In genomic region chr19:49851456-49852259, GRCh38 we compare ENCODE assay signal across 8 cellular contexts. TPM values are rescaled to one million over a fixed set of nuclear protein-coding genes. Genes with fewer than 3 reads are reported as not detected.
DNase-seq lines count a peak whose midpoint lies in the region; ATAC-seq, FAIRE-seq and TF ChIP-seq lines count a peak whose summit lies in the region.

No MANE protein-coding gene starts in this region.

- POLR2A ChIA-PET in A549 (lab: Yijun Ruan, JAX), result interaction anchor here (0.7 to 1.6 kb wide), 4 partner anchors 11 to 210 kb away, joined by 3 to 10 read pairs (median 4); partner anchors contain the start of gene SCAF1

- H3K9me3 ChIP-seq in A549 (no peaks in the 10 kb centered on the region), OCI-LY1 (ENCODE audit: low read length) (0 out of 2 replicates have a peak, but pooled peaks cover 3% of the 10 kb centered on the region), body of pancreas (no peaks in the 10 kb centered on the region)

- peaks cover 25% of the 10 kb centered on the region for H3K79me2 ChIP-seq in OCI-LY1 (ENCODE audit: insufficient read depth, low read length)

- TF ChIP-seq EP300 in A549 (IDR thresholded peaks at IDR 0.05), result no peak

- TF ChIP-seq RAD21 in A549 (conservative IDR thresholded peaks at IDR 0.05 in 1 of 2, IDR thresholded peaks at IDR 0.05 in 1 of 2), result no peak

- DNase-seq in A549 (ENCODE audit: low read depth in 1 of 2, low spot score in 1 of 2) (no peak), body of pancreas (peak in 3 of 4 donors; percentile 47 to 59 (median 47)), mucosa of gallbladder (ENCODE audit: low spot score) (no peak), GM19240 (ENCODE audit: insufficient read length, low spot score) (no peak)
- peak; percentile 37 for DNase-seq in stimulated activated naive CD4-positive, alpha-beta T cell treated with Interleukin-2 at 50 U/mL for 16 hours (lab: John Stamatoyannopoulos, UW)

- ATAC-seq in A549 (no peak), GM19025 (IDR thresholded peaks at IDR 0.05; ENCODE audit: low read depth, unreplicated experiment) (peak; percentile 7), body of pancreas (peak; percentile 18)

- intact Hi-C loops in body of pancreas (cut with DNase I), result no loop called here

- H3K36me3 ChIP-seq in OCI-LY1 (ENCODE audit: insufficient read depth, low read length), result peaks cover 25% of the 10 kb centered on the region; the same call in 1 of the 2 replicates
- peaks cover 0 to 2% of the 10 kb centered on the region in 2 donors for H3K36me3 ChIP-seq in body of pancreas (replicated peaks in 1 of 2; ENCODE audit: insufficient read depth in 1 of 2, low read depth in 2 of 2)

- no peaks in the 10 kb centered on the region for H3K9me2 ChIP-seq in OCI-LY1 (ENCODE audit: low read depth, low read length)

- H3K27me3 ChIP-seq in OCI-LY1 (ENCODE audit: insufficient read depth, low read length), result no peaks in the 10 kb centered on the region
- H3K27me3 ChIP-seq in body of pancreas, result no peaks in the 10 kb centered on the region
- H3K27me3 ChIP-seq in layer of hippocampus (ENCODE audit: control insufficient read depth, insufficient read depth, low read length), result no peaks in the 10 kb centered on the region

- H2AFZ ChIP-seq in OCI-LY1 (ENCODE audit: low read length), result no peak overlapping the region

- H3K4me3 ChIP-seq in A549, result peak overlapping the region; percentile 89
- peak overlapping the region; percentile 81 for H3K4me3 ChIP-seq in OCI-LY1 (ENCODE audit: low read depth, low read length, poor library complexity, severe bottlenecking)
- peak overlapping the region; percentile 44 to 75 for H3K4me3 ChIP-seq in body of pancreas

- peak overlapping the region; percentile 92 for H3K4me2 ChIP-seq in A549
- H3K4me2 ChIP-seq in OCI-LY1 (ENCODE audit: low read length), result peak overlapping the region; percentile 98

- H3K9ac ChIP-seq in OCI-LY1 (ENCODE audit: low read length), result peak overlapping the region; percentile 76

- 23% methylated on average over 28 of the region's 78 CpGs for WGBS in A549 (ENCODE audit: missing lambda C conversion rate)
- WGBS in body of pancreas, 2 donors, result 1% methylated on average over 30 to 59 of the region's 78 CpGs

- H3K4me1 ChIP-seq in A549, result peaks cover 17% of the 10 kb centered on the region
- peaks cover 41% of the 10 kb centered on the region for H3K4me1 ChIP-seq in OCI-LY1 (ENCODE audit: insufficient read depth, low read length, severe bottlenecking)
- H3K4me1 ChIP-seq in body of pancreas, result peaks cover 36% of the 10 kb centered on the region

- no peak for FAIRE-seq in A549 (lab: Jason Lieb, UNC)

- CTCF ChIA-PET in A549 (lab: Yijun Ruan, JAX), result interaction anchor here (1.0 to 1.3 kb wide), 3 partner anchors 12 to 21 kb away, joined by 3 to 6 read pairs (median 4); no protein-coding TSS in a partner anchor

- TF ChIP-seq CTCF in A549 (IDR thresholded peaks at IDR 0.05), result no peak
- TF ChIP-seq CTCF in OCI-LY1 (IDR thresholded peaks at IDR 0.05; ENCODE audit: low read length), result no peak
- no peak for TF ChIP-seq CTCF in body of pancreas (IDR thresholded peaks at IDR 0.05)

- no peaks in the 10 kb centered on the region for H4K20me1 ChIP-seq in OCI-LY1 (ENCODE audit: insufficient read depth, low read length)

- H3K27ac ChIP-seq in A549 (peak overlapping the region; percentile 94 to 97), OCI-LY1 (ENCODE audit: low read depth, low read length, poor library complexity, severe bottlenecking) (peak overlapping the region; percentile 62), body of pancreas (peak overlapping the region; percentile 93 to 99 (median 99)), layer of hippocampus (ENCODE audit: low read depth, low read length) (peak overlapping the region; percentile 100)

- TF ChIP-seq POLR2A in A549 (IDR thresholded peaks at IDR 0.05; ENCODE audit: low read length), result no peak
- TF ChIP-seq POLR2A in body of pancreas (IDR thresholded peaks at IDR 0.05), result no peak

- no peaks in the 10 kb centered on the region for H3F3A ChIP-seq in OCI-LY1 (ENCODE audit: insufficient read depth, low read length)

TF ChIP-seq in A549, 52 proteins besides CTCF, POLR2A, EP300 and RAD21:
- TF ChIP-seq CHD2 (IDR thresholded peaks at IDR 0.05; ENCODE audit: low read length, partially characterized antibody) (no peak), EHMT2 (IDR thresholded peaks at IDR 0.05; ENCODE audit: low read depth) (no peak), PBX3 (IDR thresholded peaks at IDR 0.05) (peak; percentile 36; the same call in 1 of the 2 replicates)
- TF ChIP-seq, protein P1, sequence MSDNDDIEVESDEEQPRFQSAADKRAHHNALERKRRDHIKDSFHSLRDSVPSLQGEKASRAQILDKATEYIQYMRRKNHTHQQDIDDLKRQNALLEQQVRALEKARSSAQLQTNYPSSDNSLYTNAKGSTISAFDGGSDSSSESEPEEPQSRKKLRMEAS (IDR thresholded peaks at IDR 0.05), result peak; percentile 60

RNA-seq across cellular contexts. Expression of gene PTOV1, which starts 0.7 kb away (rescaled TPM):
- 27.7 and 41.2 TPM in 2 replicates for polyA plus RNA-seq in A549 (2011; rRNA removed)
- polyA plus RNA-seq in A549 (2012; cell fraction: cytosol; rRNA removed), result 111 and 150 TPM in 2 replicates
- polyA plus RNA-seq in A549 (2012; cell fraction: nucleus; rRNA removed), result 235 and 351 TPM in 2 replicates
- 119 to 153 TPM (median 147 TPM) in 3 replicates for polyA plus RNA-seq in A549 (2017; fragmentation: RNase III; extraction: RNeasy Plus Mini Kit Qiagen cat#74134 plus additional on column Dnase treatment)
- polyA minus RNA-seq in A549 (2011; rRNA and poly(A)+ RNA removed), result 60.2 and 109 TPM in 2 replicates
- total RNA-seq in body of pancreas, result 10 to 100 TPM; 69.0 to 70.2 TPM
- total RNA-seq in mucosa of gallbladder, result 249 TPM

RNA-seq across cellular contexts. Expression of gene PNKP, which starts 15.7 kb away (rescaled TPM):
- polyA plus RNA-seq in A549 (2011; rRNA removed) (22.5 and 23.3 TPM in 2 replicates), A549 (2017; fragmentation: RNase III; extraction: RNeasy Plus Mini Kit Qiagen cat#74134 plus additional on column Dnase treatment) (63.8 to 75.9 TPM (median 71.2 TPM) in 3 replicates)
- 40.5 and 44.1 TPM in 2 replicates for polyA plus RNA-seq in A549 (2012; cell fraction: cytosol; rRNA removed)
- 235 and 294 TPM in 2 replicates for polyA plus RNA-seq in A549 (2012; cell fraction: nucleus; rRNA removed)
- polyA minus RNA-seq in A549 (2011; rRNA and poly(A)+ RNA removed), result 35.0 and 36.5 TPM in 2 replicates
- total RNA-seq in body of pancreas (100 to 1,000 TPM in 1 of 2 donors, 10 to 100 TPM in 1; 59.7 to 122 TPM), mucosa of gallbladder (103 TPM)

RNA-seq across cellular contexts. Expression of gene AKT1S1, which starts 25.5 kb away (rescaled TPM):
- 39.2 and 41.5 TPM in 2 replicates for polyA plus RNA-seq in A549 (2011; rRNA removed)
- 70.4 and 91.8 TPM in 2 replicates for polyA plus RNA-seq in A549 (2012; cell fraction: cytosol; rRNA removed)
- 107 and 112 TPM in 2 replicates for polyA plus RNA-seq in A549 (2012; cell fraction: nucleus; rRNA removed)
- polyA plus RNA-seq in A549 (2017; fragmentation: RNase III; extraction: RNeasy Plus Mini Kit Qiagen cat#74134 plus additional on column Dnase treatment), result 63.4 to 75.9 TPM (median 75.3 TPM) in 3 replicates
- polyA minus RNA-seq in A549 (2011; rRNA and poly(A)+ RNA removed), result 30.8 and 33.3 TPM in 2 replicates
- 10 to 100 TPM in 1 of 2 donors, 1 to 10 TPM in 1; 7.5 to 20.1 TPM for total RNA-seq in body of pancreas
- total RNA-seq in mucosa of gallbladder, result 48.5 TPM

RNA-seq across cellular contexts. Expression of gene TBC1D17, which starts 25.8 kb away (rescaled TPM):
- 12.3 and 18.0 TPM in 2 replicates for polyA plus RNA-seq in A549 (2011; rRNA removed)
- polyA plus RNA-seq in A549 (2012; cell fraction: cytosol; rRNA removed), result 26.5 and 33.3 TPM in 2 replicates
- 65.2 and 76.6 TPM in 2 replicates for polyA plus RNA-seq in A549 (2012; cell fraction: nucleus; rRNA removed)
- 26.6 to 44.8 TPM (median 41.5 TPM) in 3 replicates for polyA plus RNA-seq in A549 (2017; fragmentation: RNase III; extraction: RNeasy Plus Mini Kit Qiagen cat#74134 plus additional on column Dnase treatment)
- 14.3 and 18.0 TPM in 2 replicates for polyA minus RNA-seq in A549 (2011; rRNA and poly(A)+ RNA removed)
- total RNA-seq in body of pancreas, result 10 to 100 TPM; 25.9 to 37.6 TPM
- 68.1 TPM for total RNA-seq in mucosa of gallbladder

RNA-seq across cellular contexts. Expression of gene MED25, which starts 33.6 kb away (rescaled TPM):
- polyA plus RNA-seq in A549 (2011; rRNA removed), result 20.4 and 27.1 TPM in 2 replicates
- 50.8 and 56.5 TPM in 2 replicates for polyA plus RNA-seq in A549 (2012; cell fraction: cytosol; rRNA removed)
- 106 and 124 TPM in 2 replicates for polyA plus RNA-seq in A549 (2012; cell fraction: nucleus; rRNA removed)
- 36.4 to 41.6 TPM (median 40.1 TPM) in 3 replicates for polyA plus RNA-seq in A549 (2017; fragmentation: RNase III; extraction: RNeasy Plus Mini Kit Qiagen cat#74134 plus additional on column Dnase treatment)
- polyA minus RNA-seq in A549 (2011; rRNA and poly(A)+ RNA removed), result 37.2 and 52.2 TPM in 2 replicates
- total RNA-seq in body of pancreas, result 10 to 100 TPM; 15.8 to 16.9 TPM
- 66.0 TPM for total RNA-seq in mucosa of gallbladder

Comparison
In these comparisons a context has a peak if more than half of its experiments do, and no peak if none do; other contexts are left out.
1. ATAC-seq: peak in GM19025 (single experiment) and body of pancreas (single experiment); none in A549 (0 of 2).
2. DNase-seq: peak in body of pancreas (3 of 4) and stimulated activated naive CD4-positive, alpha-beta T cell treated with Interleukin-2 at 50 U/mL for 16 hours (single experiment); none in A549 (0 of 2), mucosa of gallbladder (single experiment) and GM19240 (single experiment).
3. Peak in every context shown above with its lines, with median percentiles within 50 percentile points of each other: H3K27ac ChIP-seq and H3K4me3 ChIP-seq.